ENCODE assay signal across 27 cellular contexts in genomic region chr12:113105606-113106271, GRCh38. TPM values are rescaled to one million over a fixed set of nuclear protein-coding genes. Genes with fewer than 3 reads are reported as not detected.
DNase-seq lines count a peak whose midpoint lies in the region; ATAC-seq and TF ChIP-seq lines count a peak whose summit lies in the region.
"Had no signal": no experiment of that assay in that cellular context is flagged by ENCODE, and none has a peak within 500 bp of the region (broad histone marks: within the 10 kb centered on the region; RNA-seq: fewer than 3 reads in every experiment).

No MANE protein-coding gene starts in this region.

- H3K9me2 ChIP-seq in SK-N-SH = no peaks in the 10 kb centered on the region

- H2BK15ac ChIP-seq in mesendoderm (replicated peaks; ENCODE audit: low read depth) = no peak overlapping the region

- no peak overlapping the region for H3K23ac ChIP-seq in mesendoderm (ENCODE audit: low read length)

- WGBS in SK-N-SH (ENCODE audit: low lambda C conversion rate) = 86% methylated on average over 13 of the region's 15 CpGs
- WGBS in mesendoderm (ENCODE audit: extremely low coverage, insufficient coverage, low lambda C conversion rate) = no CpG with 5 or more reads among the region's 15 CpGs

- no peak overlapping the region for H2BK5ac ChIP-seq in mesendoderm (ENCODE audit: low read length)

- POLR2A ChIA-PET in SK-N-SH (lab: Yijun Ruan, JAX) = no interaction called here
- POLR2A ChIA-PET in WTC11 (lab: Charles Lee) = no interaction called here

- H3K36me3 Mint-ChIP-seq in WTC11 = no peaks in the 10 kb centered on the region

- H3K4me3 ChIP-seq in SK-N-SH (ENCODE audit: low read depth in 2 of 2, low read length in 1 of 2) (no peak overlapping the region), mesendoderm (ENCODE audit: low read length) (no peak overlapping the region)
- H3K4me3 ChIP-seq: GM23248, MG63, SJSA1 had no signal

- CTCF ChIA-PET in SK-N-SH (lab: Yijun Ruan, JAX) = interaction anchor here (2.3 to 2.5 kb wide), 2 partner anchors 7 to 57 kb away, joined by 9 to 12 read pairs; no protein-coding TSS in a partner anchor
- CTCF ChIA-PET in WTC11 (lab: Charles Lee) = no interaction called here

- no peaks in the 10 kb centered on the region for H3K79me1 ChIP-seq in mesendoderm (ENCODE audit: low read length)

- no peak overlapping the region for H2BK120ac ChIP-seq in mesendoderm (ENCODE audit: low read depth, low read length)

- no peaks in the 10 kb centered on the region for H3K27me3 ChIP-seq in SK-N-SH (ENCODE audit: insufficient read depth)
- no peaks in the 10 kb centered on the region for H3K27me3 ChIP-seq in mesendoderm (ENCODE audit: insufficient read depth, low read length, poor library complexity)
- H3K27me3 ChIP-seq: MG63 had no signal

- peaks cover 0 to 2% of the 10 kb centered on the region in 2 experiments; a peak in 1 of 4 replicates for H3K4me1 ChIP-seq in SK-N-SH (ENCODE audit: control insufficient read depth in 1 of 2, insufficient read depth in 2 of 2, low read depth in 1 of 2, low read length in 1 of 2)
- peaks cover 3% of the 10 kb centered on the region for H3K4me1 ChIP-seq in mesendoderm (ENCODE audit: control insufficient read depth, low read depth, low read length)
- H3K4me1 ChIP-seq: SJSA1 had no signal

- H3K9ac ChIP-seq in SK-N-SH (no peak overlapping the region), mesendoderm (ENCODE audit: low read length) (no peak overlapping the region)
- H3K9ac ChIP-seq: GM23248 had no signal

- no peak overlapping the region for H2AFZ ChIP-seq in SK-N-SH (ENCODE audit: low read depth)
- H2AFZ ChIP-seq: GM23248 had no signal

- H3K4me2 ChIP-seq in SK-N-SH (no peak overlapping the region), mesendoderm (ENCODE audit: low read length) (no peak overlapping the region)

- H3K4me1 Mint-ChIP-seq in WTC11 = peaks cover 2% of the 10 kb centered on the region

- TF ChIP-seq EP300 in SK-N-SH (IDR thresholded peaks at IDR 0.05; ENCODE audit: borderline replicate concordance in 1 of 2, low read depth in 1 of 2, low read length in 1 of 2) = no peak

- H3K27ac ChIP-seq in SK-N-SH (ENCODE audit: low read depth in 2 of 2, low read length in 1 of 2) (no peak overlapping the region), mesendoderm (ENCODE audit: low read depth, low read length) (no peak overlapping the region)
- H3K27ac ChIP-seq: 22Rv1, GM23248, SJSA1 had no signal

- no peak overlapping the region for H3K4me3 Mint-ChIP-seq in WTC11
- H3K4me3 Mint-ChIP-seq: HFFc6 had no signal

- ATAC-seq in SK-N-SH treated with all-trans-retinoic acid at 6 μM for 48 hours (no peak), WTC11 (peak; percentile 10)

- H3K27me3 Mint-ChIP-seq in WTC11 (ENCODE audit: low read depth) = no peaks in the 10 kb centered on the region; the same call in 1 of the 2 replicates

- no peaks in the 10 kb centered on the region for H3K36me3 ChIP-seq in SK-N-SH (replicated peaks in 1 of 2; ENCODE audit: control insufficient read depth in 1 of 2, insufficient read depth in 2 of 2, low read length in 1 of 2)
- H3K36me3 ChIP-seq in mesendoderm (ENCODE audit: control insufficient read depth, insufficient read depth, low read length) = no peaks in the 10 kb centered on the region
- H3K36me3 ChIP-seq: MG63, SJSA1 had no signal

- no peaks in the 10 kb centered on the region for H3K9me3 ChIP-seq in SK-N-SH
- H3K9me3 ChIP-seq: MG63, SJSA1 had no signal

- no peaks in the 10 kb centered on the region for H3K9me3 Mint-ChIP-seq in WTC11
- H3K9me3 Mint-ChIP-seq: H9, HFFc6 had no signal

- no peak overlapping the region for H4K8ac ChIP-seq in mesendoderm (ENCODE audit: low read depth, low read length)

- H3K27ac Mint-ChIP-seq in WTC11 = no peak overlapping the region
- H3K27ac Mint-ChIP-seq: HFFc6 had no signal

- TF ChIP-seq CTCF in SK-N-SH (IDR thresholded peaks at IDR 0.05) = no peak
- TF ChIP-seq CTCF in WTC11 (IDR thresholded peaks at IDR 0.05) = no peak
- no peak for TF ChIP-seq CTCF in GM10266 (IDR thresholded peaks at IDR 0.05; ENCODE audit: control insufficient read depth, insufficient read depth, low read depth, missing control alignments)

- TF ChIP-seq RAD21 in SK-N-SH (IDR thresholded peaks at IDR 0.05; ENCODE audit: low read length) = no peak

- no peak overlapping the region for H3K18ac ChIP-seq in mesendoderm (ENCODE audit: low read length)

- DNase-seq in SK-N-SH (peak; percentile 21), WTC11 (ENCODE audit: low spot score) (no peak), mesendoderm (peak; percentile 43), DMS53 treated with DMSO at 0.1 percent for 48 hours (lab: John Stamatoyannopoulos, UW; ENCODE audit: unreplicated experiment) (no peak), foreskin melanocyte (no peak), GM10266 (ENCODE audit: extremely low spot score) (no peak)
- DNase-seq: ACHN; Calu3; GM23248; H9; HFFc6; KG1; MG63; NCI-H2029; NCI-H446; NCI-H524 treated with DMSO at 0.1 percent for 48 hours; NCI-H774; NK-92 treated with Interleukin-12 subunit alpha and Interleukin-12 subunit beta, amount 100 ng/mL, for 24 hours; Right ventricle myocardium superior; RPMI8226 had no signal

- H4K5ac ChIP-seq in mesendoderm (ENCODE audit: low read length) = no peak overlapping the region

- no peak overlapping the region for H3K4ac ChIP-seq in mesendoderm (ENCODE audit: low read depth, low read length)

- H2AK5ac ChIP-seq in mesendoderm (ENCODE audit: low read length) = no peak overlapping the region

- H4K20me1 ChIP-seq in SK-N-SH (ENCODE audit: insufficient read depth) = no peaks in the 10 kb centered on the region

- H3F3A ChIP-seq in SK-N-SH (replicated peaks; ENCODE audit: insufficient read depth) = no peaks in the 10 kb centered on the region

- no peak overlapping the region for H3K56ac ChIP-seq in mesendoderm (ENCODE audit: low read length)

- H3K79me2 ChIP-seq in SK-N-SH (ENCODE audit: insufficient read depth) (no peaks in the 10 kb centered on the region), mesendoderm (ENCODE audit: control insufficient read depth, insufficient read depth, low read length) (no peaks in the 10 kb centered on the region)

TF ChIP-seq in SK-N-SH, 30 proteins besides CTCF, POLR2A, EP300 and RAD21 (continues in another document):
- TF ChIP-seq MEF2A (IDR thresholded peaks at IDR 0.05; ENCODE audit: borderline replicate concordance, low read depth) = no peak

TF ChIP-seq in SK-N-SH treated with all-trans-retinoic acid at 6 μM for 48 hours, 23 proteins besides CTCF, POLR2A, EP300 and RAD21 (continues in another document):
- TF ChIP-seq TOX (CRISPR knock-in tag; IDR thresholded peaks at IDR 0.05; ENCODE audit: borderline replicate concordance) = no peak

TF ChIP-seq in WTC11, 78 proteins besides CTCF, POLR2A, EP300 and RAD21 (continues in another document):
- no peak for TF ChIP-seq ZSCAN18 (CRISPR knock-in tag; IDR thresholded peaks at IDR 0.05)
- TF ChIP-seq, protein P1, sequence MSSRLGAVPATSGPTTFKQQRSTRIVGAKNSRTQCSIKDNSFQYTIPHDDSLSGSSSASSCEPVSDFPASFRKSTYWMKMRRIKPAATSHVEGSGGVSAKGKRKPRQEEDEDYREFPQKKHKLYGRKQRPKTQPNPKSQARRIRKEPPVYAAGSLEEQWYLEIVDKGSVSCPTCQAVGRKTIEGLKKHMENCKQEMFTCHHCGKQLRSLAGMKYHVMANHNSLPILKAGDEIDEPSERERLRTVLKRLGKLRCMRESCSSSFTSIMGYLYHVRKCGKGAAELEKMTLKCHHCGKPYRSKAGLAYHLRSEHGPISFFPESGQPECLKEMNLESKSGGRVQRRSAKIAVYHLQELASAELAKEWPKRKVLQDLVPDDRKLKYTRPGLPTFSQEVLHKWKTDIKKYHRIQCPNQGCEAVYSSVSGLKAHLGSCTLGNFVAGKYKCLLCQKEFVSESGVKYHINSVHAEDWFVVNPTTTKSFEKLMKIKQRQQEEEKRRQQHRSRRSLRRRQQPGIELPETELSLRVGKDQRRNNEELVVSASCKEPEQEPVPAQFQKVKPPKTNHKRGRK (CRISPR knock-in tag; IDR thresholded peaks at IDR 0.05; ENCODE audit: borderline replicate concordance) = no peak
- TF ChIP-seq TP53 (CRISPR knock-in tag; IDR thresholded peaks at IDR 0.05) = no peak
- no peak for TF ChIP-seq NFYB (CRISPR knock-in tag; conservative IDR thresholded peaks at IDR 0.05; ENCODE audit: low read depth)
- no peak for TF ChIP-seq SMAD4 (CRISPR knock-in tag; IDR thresholded peaks at IDR 0.05)
- TF ChIP-seq TEAD4 (CRISPR knock-in tag; IDR thresholded peaks at IDR 0.05) = no peak
- no peak for TF ChIP-seq CREM (CRISPR knock-in tag; IDR thresholded peaks at IDR 0.05)
- TF ChIP-seq PRRX2 (CRISPR knock-in tag; IDR thresholded peaks at IDR 0.05) = no peak
- no peak for TF ChIP-seq ESRRA (CRISPR knock-in tag; IDR thresholded peaks at IDR 0.05; ENCODE audit: borderline replicate concordance)
- TF ChIP-seq NFATC4 (CRISPR knock-in tag; IDR thresholded peaks at IDR 0.05) = no peak
- TF ChIP-seq NR2C2 (CRISPR knock-in tag; IDR thresholded peaks at IDR 0.05) = no peak
- TF ChIP-seq FOXP1 (CRISPR knock-in tag; IDR thresholded peaks at IDR 0.05; ENCODE audit: borderline replicate concordance) = no peak

RNA-seq across cellular contexts. Expression of gene RASAL1, which starts 29.8 kb away (rescaled TPM):
- polyA plus RNA-seq in SK-N-SH (2012; rRNA removed) = not detected in 2 replicates
- not detected in 2 replicates for polyA plus RNA-seq in SK-N-SH (2012; cell fraction: cytosol; rRNA removed)
- 0.04 TPM in 1 of 2 replicates, not detected in the other for polyA plus RNA-seq in SK-N-SH (2012; cell fraction: nucleus; rRNA removed)
- total RNA-seq in WTC11 (2021) = 6.9 to 8.1 TPM (median 8.0 TPM) in 3 replicates
- 1.3 TPM for polyA plus RNA-seq in mesendoderm (2013, experiment 1 of 2)
- polyA plus RNA-seq in mesendoderm (2013, experiment 2 of 2) = 1.2 TPM
- total RNA-seq: GM23248, HFFc6, HT1080, Right ventricle myocardium superior, SJSA1 had no signal
- polyA plus RNA-seq: BJ, GM23248 had no signal

RNA-seq across cellular contexts. Expression of gene CFAP73, which starts 43.8 kb away (rescaled TPM):
- not detected in 2 replicates for polyA plus RNA-seq in SK-N-SH (2012; rRNA removed)
- not detected in 2 replicates for polyA plus RNA-seq in SK-N-SH (2012; cell fraction: cytosol; rRNA removed)
- polyA plus RNA-seq in SK-N-SH (2012; cell fraction: nucleus; rRNA removed) = 0.05 and 0.14 TPM in 2 replicates
- total RNA-seq in WTC11 (2021) = 0.30 to 0.94 TPM (median 0.37 TPM) in 3 replicates
- 0.03 TPM for polyA plus RNA-seq in mesendoderm (2013, experiment 1 of 2)
- polyA plus RNA-seq in mesendoderm (2013, experiment 2 of 2) = not detected
- total RNA-seq: Daoy, G401, GM23248, H9, HT1080, Right ventricle myocardium superior, SJSA1 had no signal
- polyA plus RNA-seq: BJ, GM23248 had no signal

RNA-seq across cellular contexts. Expression of gene DTX1, which starts 49.2 kb away (rescaled TPM):
- 0.72 and 1.0 TPM in 2 replicates for polyA plus RNA-seq in SK-N-SH (2012; rRNA removed)
- 0.40 and 0.96 TPM in 2 replicates for polyA plus RNA-seq in SK-N-SH (2012; cell fraction: cytosol; rRNA removed)
- polyA plus RNA-seq in SK-N-SH (2012; cell fraction: nucleus; rRNA removed) = 2.4 and 2.7 TPM in 2 replicates
- 6.2 to 9.2 TPM (median 7.7 TPM) in 3 replicates for total RNA-seq in WTC11 (2021)
- 1.9 TPM for polyA plus RNA-seq in mesendoderm (2013, experiment 1 of 2)
- 1.7 TPM for polyA plus RNA-seq in mesendoderm (2013, experiment 2 of 2)
- total RNA-seq: Calu3, GM23248, HFFc6, SJSA1 had no signal
- polyA plus RNA-seq: BJ, GM23248 had no signal

Comparison
In these comparisons a context has a peak if more than half of its experiments do, and no peak if none do; other contexts are left out.
1. DNase-seq: peak in SK-N-SH (single experiment) and mesendoderm (single experiment); none in WTC11 (single experiment), DMS53 treated with DMSO at 0.1 percent for 48 hours (single experiment), foreskin melanocyte (single experiment) and GM10266 (single experiment).